ENCODE assay signal across 8 cellular contexts in genomic region chr12:22624573-22624907, GRCh38. TPM values are rescaled to one million over a fixed set of nuclear protein-coding genes. Genes with fewer than 3 reads are reported as not detected.
DNase-seq lines count a peak whose midpoint lies in the region; ATAC-seq, FAIRE-seq and TF ChIP-seq lines count a peak whose summit lies in the region.

No MANE protein-coding gene starts in this region.

- H3K4me3 Mint-ChIP-seq in activated naive CD8-positive, alpha-beta T cell treated with anti-CD3 and anti-CD28 coated beads, Interleukin-2, amount 10 ng/mL, durations not matched to agents 7 days and 5 days, result peak overlapping the region; percentile 94
- peak overlapping the region; percentile 97 to 99 for H3K4me3 Mint-ChIP-seq in stimulated activated naive CD8-positive, alpha-beta T cell treated with anti-CD3 and anti-CD28 coated beads, Interleukin-15, amount 100 ng/mL, for 72 hours

- ATAC-seq in DND-41 (ENCODE audit: insufficient read depth, low read depth) (peak; percentile 34), HG02870 (IDR thresholded peaks at IDR 0.05; ENCODE audit: unreplicated experiment) (peak; percentile 11)
- ATAC-seq in activated naive CD8-positive, alpha-beta T cell treated with anti-CD3 and anti-CD28 coated beads, Interleukin-2, amount 10 ng/mL, durations not matched to agents 7 days and 5 days (ENCODE audit: low read depth), result no peak
- ATAC-seq in stimulated activated naive CD8-positive, alpha-beta T cell treated with anti-CD3 and anti-CD28 coated beads, Interleukin-15, amount 100 ng/mL, for 72 hours, result peak; percentile 7

- peak overlapping the region; percentile 81 for H3K9ac ChIP-seq in DND-41 (ENCODE audit: low read depth, low read length)
- peak overlapping the region; percentile 89 for H3K9ac ChIP-seq in iPS-18a (ENCODE audit: low read length)

- TF ChIP-seq CTCF in DND-41 (IDR thresholded peaks at IDR 0.05; ENCODE audit: borderline replicate concordance, extremely low read depth, low read length, poor library complexity, severe bottlenecking), result no peak

- peak overlapping the region; percentile 91 for H3K27ac Mint-ChIP-seq in activated naive CD8-positive, alpha-beta T cell treated with anti-CD3 and anti-CD28 coated beads, Interleukin-2, amount 10 ng/mL, durations not matched to agents 7 days and 5 days
- H3K27ac Mint-ChIP-seq in stimulated activated naive CD8-positive, alpha-beta T cell treated with anti-CD3 and anti-CD28 coated beads, Interleukin-15, amount 100 ng/mL, for 72 hours, result peak overlapping the region; percentile 77 to 98

- H3K9me3 ChIP-seq in DND-41 (ENCODE audit: insufficient read depth, low read length, severe bottlenecking), result no peaks in the 10 kb centered on the region
- H3K9me3 ChIP-seq in iPS-18a (ENCODE audit: control insufficient read depth, low read depth, low read length), result no peaks in the 10 kb centered on the region

- POLR2A ChIA-PET in activated naive CD8-positive, alpha-beta T cell treated with anti-CD3 and anti-CD28 coated beads, Interleukin-2, amount 10 ng/mL, durations not matched to agents 7 days and 5 days (lab: Charles Lee), result interaction anchor here (0.7 to 2.3 kb wide), 6 partner anchors 11 to 967 kb away, joined by 3 to 12 read pairs (median 4); partner anchors contain the start of genes C2CD5 and LDHB

- peaks cover 11% of the 10 kb centered on the region for H3K36me3 ChIP-seq in DND-41 (ENCODE audit: insufficient read depth, low read length)
- no peaks in the 10 kb centered on the region for H3K36me3 ChIP-seq in iPS-18a (ENCODE audit: control insufficient read depth, low read depth, low read length)

- peaks cover 18% of the 10 kb centered on the region for H4K20me1 ChIP-seq in DND-41 (ENCODE audit: insufficient read depth, low read length)

- DNase-seq in DND-41 (no peak), RCC 7860 (ENCODE audit: low spot score) (no peak), HuH-7 (ENCODE audit: low spot score) (no peak), UCSD-AML1 (lab: John Stamatoyannopoulos, UW; ENCODE audit: unreplicated experiment) (no peak)
- DNase-seq in activated naive CD8-positive, alpha-beta T cell treated with anti-CD3 and anti-CD28 coated beads, Interleukin-2, amount 10 ng/mL, durations not matched to agents 7 days and 5 days, result no peak
- DNase-seq in stimulated activated naive CD8-positive, alpha-beta T cell treated with anti-CD3 and anti-CD28 coated beads, Interleukin-15, amount 100 ng/mL, for 72 hours, result no peak

- no peak for FAIRE-seq in RCC 7860 (lab: Jason Lieb, UNC)

- H3K36me3 Mint-ChIP-seq in activated naive CD8-positive, alpha-beta T cell treated with anti-CD3 and anti-CD28 coated beads, Interleukin-2, amount 10 ng/mL, durations not matched to agents 7 days and 5 days, result no peaks in the 10 kb centered on the region

- peak overlapping the region; percentile 98 for H2AFZ ChIP-seq in DND-41 (ENCODE audit: low read depth, low read length)

- H3K27me3 ChIP-seq in DND-41 (ENCODE audit: insufficient read depth, low read length, poor library complexity) (peaks cover 3% of the 10 kb centered on the region), iPS-18a (ENCODE audit: control insufficient read depth, insufficient read depth, low read length) (no peaks in the 10 kb centered on the region)

- H3K4me3 ChIP-seq in DND-41 (ENCODE audit: low read depth in 1 of 2, low read length in 2 of 2) (peak overlapping the region; percentile 65 to 88; a peak in 3 of 4 replicates), iPS-18a (ENCODE audit: low read length) (peak overlapping the region; percentile 95)

- H3K27ac ChIP-seq in DND-41 (ENCODE audit: low read length) (peak overlapping the region; percentile 87), iPS-18a (ENCODE audit: low read length) (peak overlapping the region; percentile 66)

- peaks cover 51% of the 10 kb centered on the region for H3K79me2 ChIP-seq in DND-41 (ENCODE audit: insufficient read depth, low read length)

- H3K4me1 ChIP-seq in DND-41 (ENCODE audit: insufficient read depth, low read length) (peaks cover 41% of the 10 kb centered on the region), iPS-18a (ENCODE audit: control insufficient read depth, low read depth, low read length) (peaks cover 17% of the 10 kb centered on the region)

- H3K4me1 Mint-ChIP-seq in activated naive CD8-positive, alpha-beta T cell treated with anti-CD3 and anti-CD28 coated beads, Interleukin-2, amount 10 ng/mL, durations not matched to agents 7 days and 5 days, result peaks cover 27% of the 10 kb centered on the region
- H3K4me1 Mint-ChIP-seq in stimulated activated naive CD8-positive, alpha-beta T cell treated with anti-CD3 and anti-CD28 coated beads, Interleukin-15, amount 100 ng/mL, for 72 hours, result peaks cover 28% of the 10 kb centered on the region

- H3K9me3 Mint-ChIP-seq in activated naive CD8-positive, alpha-beta T cell treated with anti-CD3 and anti-CD28 coated beads, Interleukin-2, amount 10 ng/mL, durations not matched to agents 7 days and 5 days, result peaks cover 1% of the 10 kb centered on the region
- H3K9me3 Mint-ChIP-seq in stimulated activated naive CD8-positive, alpha-beta T cell treated with anti-CD3 and anti-CD28 coated beads, Interleukin-15, amount 100 ng/mL, for 72 hours, result no peaks in the 10 kb centered on the region

- peaks cover 27% of the 10 kb centered on the region for H3K27me3 Mint-ChIP-seq in activated naive CD8-positive, alpha-beta T cell treated with anti-CD3 and anti-CD28 coated beads, Interleukin-2, amount 10 ng/mL, durations not matched to agents 7 days and 5 days
- peaks cover 19% of the 10 kb centered on the region for H3K27me3 Mint-ChIP-seq in stimulated activated naive CD8-positive, alpha-beta T cell treated with anti-CD3 and anti-CD28 coated beads, Interleukin-15, amount 100 ng/mL, for 72 hours

- peak overlapping the region; percentile 93 for H3K4me2 ChIP-seq in DND-41 (ENCODE audit: insufficient read depth, low read length)

RNA-seq across cellular contexts. Expression of gene ETNK1, which starts 0.4 kb away (rescaled TPM):
- 10 to 100 TPM; 73.0 to 74.0 TPM for total RNA-seq in activated naive CD8-positive, alpha-beta T cell treated with anti-CD3 and anti-CD28 coated beads, Interleukin-2, amount 10 ng/mL, durations not matched to agents 7 days and 5 days
